Comparison of ENCODE assay signal across 8 cellular contexts in genomic region chr20:59940129-59940955, GRCh38. TPM values are rescaled to one million over a fixed set of nuclear protein-coding genes. Genes with fewer than 3 reads are reported as not detected.
DNase-seq lines count a peak whose midpoint lies in the region; ATAC-seq, FAIRE-seq and TF ChIP-seq lines count a peak whose summit lies in the region.

TSS of gene FAM217B (plus strand) at chr20:59940389. CDS start at chr20:59943944, 3,555 bp downstream.
TSS of gene PPP1R3D (minus strand) at chr20:59940305. CDS start at chr20:59939931, 374 bp downstream.

- H3K4me1 ChIP-seq in DND-41 (ENCODE audit: insufficient read depth, low read length) (peaks cover 25% of the 10 kb centered on the region), KMS-11 (ENCODE audit: low read depth, poor library complexity, severe bottlenecking) (peaks cover 23% of the 10 kb centered on the region)

- ATAC-seq in DND-41 (ENCODE audit: insufficient read depth, low read depth) = peak; percentile 96
- peak; percentile 87 for ATAC-seq in GM21786 (IDR thresholded peaks at IDR 0.05; ENCODE audit: unreplicated experiment)
- ATAC-seq in naive thymus-derived CD8-positive, alpha-beta T cell = peak; percentile 97 to 98
- ATAC-seq in stimulated activated naive B cell treated with anti-CD40 and anti-IgM and Interleukin-4, amounts not matched to agents 10 μg/mL and 1 μg/mL and 100 μg/mL, for 72 hours (replicated peaks) = peak; percentile 95 to 96

- H3K4me3 ChIP-seq in DND-41 (ENCODE audit: low read depth in 1 of 2, low read length in 2 of 2) = peak within 1 kb of the TSS; percentile 31 to 71
- H3K4me3 ChIP-seq in KMS-11 (IDR thresholded peaks at IDR 0.05; ENCODE audit: insufficient read depth, low read depth, low read length) = peak within 1 kb of the TSS; percentile 64

- peak; percentile 93 for DNase-seq in DND-41
- peak; percentile 85 for DNase-seq in RCC 7860 (ENCODE audit: low spot score)
- DNase-seq in activated T-helper 1 cell treated with anti-CD3 and anti-CD28 coated beads, Interleukin-2, amount 50 U/mL, for 16 hours (ENCODE audit: low read depth in 1 of 2, low spot score in 1 of 2) = peak; percentile 74 to 83
- DNase-seq in fibroblast of gingiva (ENCODE audit: low read depth) = peak; percentile 98
- DNase-seq in naive thymus-derived CD8-positive, alpha-beta T cell = peak; percentile 79 to 89 (median 85)
- peak; percentile 92 for DNase-seq in stimulated activated naive B cell treated with anti-CD40 and anti-IgM and Interleukin-4, amounts not matched to agents 10 μg/mL and 1 μg/mL and 100 μg/mL, for 72 hours

- H3K9me3 ChIP-seq in DND-41 (ENCODE audit: insufficient read depth, low read length, severe bottlenecking) = no peaks in the 10 kb centered on the region

- peaks cover 8 to 27% (median 13%) of the 10 kb centered on the region in 3 donors for H3K36me3 Mint-ChIP-seq in naive thymus-derived CD8-positive, alpha-beta T cell
- peaks cover 12 to 13% of the 10 kb centered on the region in 2 donors for H3K36me3 Mint-ChIP-seq in stimulated activated naive B cell treated with anti-CD40 and anti-IgM and Interleukin-4, amounts not matched to agents 10 μg/mL and 1 μg/mL and 100 μg/mL, for 72 hours

- no peaks in the 10 kb centered on the region for H3K27me3 Mint-ChIP-seq in naive thymus-derived CD8-positive, alpha-beta T cell
- H3K27me3 Mint-ChIP-seq in stimulated activated naive B cell treated with anti-CD40 and anti-IgM and Interleukin-4, amounts not matched to agents 10 μg/mL and 1 μg/mL and 100 μg/mL, for 72 hours = no peaks in the 10 kb centered on the region

- no peaks in the 10 kb centered on the region for H3K27me3 ChIP-seq in DND-41 (ENCODE audit: insufficient read depth, low read length, poor library complexity)
- H3K27me3 ChIP-seq in KMS-11 (ENCODE audit: insufficient read depth, low read depth) = no peaks in the 10 kb centered on the region

- H4K20me1 ChIP-seq in DND-41 (ENCODE audit: insufficient read depth, low read length) (no peaks in the 10 kb centered on the region), KMS-11 (ENCODE audit: insufficient read depth) (no peaks in the 10 kb centered on the region)

- H3K9me3 Mint-ChIP-seq in naive thymus-derived CD8-positive, alpha-beta T cell = no peaks in the 10 kb centered on the region
- H3K9me3 Mint-ChIP-seq in stimulated activated naive B cell treated with anti-CD40 and anti-IgM and Interleukin-4, amounts not matched to agents 10 μg/mL and 1 μg/mL and 100 μg/mL, for 72 hours = no peaks in the 10 kb centered on the region

- peak; percentile 63 for FAIRE-seq in RCC 7860 (lab: Jason Lieb, UNC)

- H3K9ac ChIP-seq in DND-41 (ENCODE audit: low read depth, low read length) (peak within 1 kb of the TSS; percentile 73), KMS-11 (peak within 1 kb of the TSS; percentile 88)

- peaks cover 19% of the 10 kb centered on the region for H3K79me2 ChIP-seq in DND-41 (ENCODE audit: insufficient read depth, low read length)
- H3K79me2 ChIP-seq in KMS-11 (ENCODE audit: insufficient read depth, low read depth) = peaks cover 20% of the 10 kb centered on the region

- H3K27ac Mint-ChIP-seq in naive thymus-derived CD8-positive, alpha-beta T cell = peak within 1 kb of the TSS; percentile 95 to 99 (median 98)
- H3K27ac Mint-ChIP-seq in stimulated activated naive B cell treated with anti-CD40 and anti-IgM and Interleukin-4, amounts not matched to agents 10 μg/mL and 1 μg/mL and 100 μg/mL, for 72 hours = peak within 1 kb of the TSS; percentile 99

- H3K4me2 ChIP-seq in DND-41 (ENCODE audit: insufficient read depth, low read length) (peak within 1 kb of the TSS; percentile 68), KMS-11 (peak within 1 kb of the TSS; percentile 57)

- peak within 1 kb of the TSS; percentile 92 to 99 (median 97) for H3K4me3 Mint-ChIP-seq in naive thymus-derived CD8-positive, alpha-beta T cell
- peak within 1 kb of the TSS; percentile 98 to 99 for H3K4me3 Mint-ChIP-seq in stimulated activated naive B cell treated with anti-CD40 and anti-IgM and Interleukin-4, amounts not matched to agents 10 μg/mL and 1 μg/mL and 100 μg/mL, for 72 hours

- H2AFZ ChIP-seq in DND-41 (ENCODE audit: low read depth, low read length) = peak within 1 kb of the TSS; percentile 98
- H2AFZ ChIP-seq in KMS-11 (ENCODE audit: low read depth) = peak within 1 kb of the TSS; percentile 83

- TF ChIP-seq CTCF in DND-41 (IDR thresholded peaks at IDR 0.05; ENCODE audit: borderline replicate concordance, extremely low read depth, low read length, poor library complexity, severe bottlenecking) (peak; percentile 44), KMS-11 (conservative IDR thresholded peaks at IDR 0.05; ENCODE audit: low read depth, low read length) (no peak; the same call in 1 of the 2 replicates)

- H3K4me1 Mint-ChIP-seq in naive thymus-derived CD8-positive, alpha-beta T cell = peaks cover 14 to 63% (median 53%) of the 10 kb centered on the region in 4 donors
- peaks cover 13 to 19% of the 10 kb centered on the region in 2 donors for H3K4me1 Mint-ChIP-seq in stimulated activated naive B cell treated with anti-CD40 and anti-IgM and Interleukin-4, amounts not matched to agents 10 μg/mL and 1 μg/mL and 100 μg/mL, for 72 hours

- peaks cover 32% of the 10 kb centered on the region for H3K36me3 ChIP-seq in DND-41 (ENCODE audit: insufficient read depth, low read length)
- H3K36me3 ChIP-seq in KMS-11 (ENCODE audit: insufficient read depth) = no peaks in the 10 kb centered on the region; the same call in 1 of the 2 replicates

- H3K27ac ChIP-seq in DND-41 (ENCODE audit: low read length) = peak within 1 kb of the TSS; percentile 89
- peak within 1 kb of the TSS; percentile 88 for H3K27ac ChIP-seq in KMS-11

- POLR2A ChIA-PET in naive thymus-derived CD8-positive, alpha-beta T cell (lab: Charles Lee) = interaction anchor here (0.6 to 2.1 kb wide), 4 partner anchors 9 to 1023 kb away, joined by 3 to 9 read pairs (median 6); no protein-coding TSS in a partner anchor

RNA-seq across cellular contexts. Expression of gene FAM217B, which starts in this region (rescaled TPM):
- 10 to 100 TPM; 32.6 to 47.3 TPM for total RNA-seq in naive thymus-derived CD8-positive, alpha-beta T cell
- polyA plus RNA-seq in naive thymus-derived CD8-positive, alpha-beta T cell = 10 to 100 TPM; 24.2 to 27.4 (median 26.0) TPM

RNA-seq across cellular contexts. Expression of gene PPP1R3D, which starts in this region (rescaled TPM):
- total RNA-seq in naive thymus-derived CD8-positive, alpha-beta T cell = 1 to 10 TPM; 7.7 to 8.1 TPM
- polyA plus RNA-seq in naive thymus-derived CD8-positive, alpha-beta T cell = 1 to 10 TPM; 1.3 to 2.7 (median 2.2) TPM

Comparison
In these comparisons a context has a peak if more than half of its experiments do, and no peak if none do; other contexts are left out.
1. Peak in every context shown above with its lines: DNase-seq, ATAC-seq, H3K4me3 ChIP-seq and H3K27ac ChIP-seq.